ENCODE assay signal across 4 cellular contexts in the genomic region with DNA sequence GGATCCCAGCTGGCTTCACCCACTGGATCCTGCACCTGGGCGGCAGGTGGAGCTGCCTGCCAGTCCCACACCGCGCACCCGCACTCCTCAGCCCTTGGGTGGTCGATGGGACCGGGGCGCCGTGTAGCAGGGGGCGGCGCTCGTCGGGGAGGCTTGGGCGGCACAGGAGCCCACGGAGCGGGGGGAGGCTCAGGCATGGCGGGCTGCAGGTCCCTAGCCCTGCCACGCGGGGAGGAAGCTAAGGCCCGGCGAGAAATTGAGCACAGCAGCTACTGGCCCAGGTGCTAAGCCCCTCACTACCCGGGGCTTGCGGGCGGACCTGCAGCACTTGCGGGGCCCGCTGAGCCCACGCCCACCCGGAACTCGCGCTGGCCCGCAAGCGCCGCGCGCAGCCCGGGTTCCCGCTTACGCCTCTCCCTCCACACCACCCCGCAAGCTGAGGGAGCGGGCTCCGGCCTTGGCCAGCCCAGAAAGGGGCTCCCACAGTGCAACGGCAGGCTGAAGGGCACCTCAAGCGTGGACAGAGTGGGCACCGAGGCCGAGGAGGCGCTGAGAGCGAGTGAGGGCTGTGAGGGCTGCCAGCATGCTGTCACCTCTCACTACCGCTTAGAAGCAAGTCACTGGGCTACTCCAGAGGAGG. TPM values are rescaled to one million over a fixed set of nuclear protein-coding genes. Genes with fewer than 3 reads are reported as not detected.
"Had no signal": no experiment of that assay in that cellular context is flagged by ENCODE, and none has a peak within 500 bp of the region (broad histone marks: within the 10 kb centered on the region; RNA-seq: fewer than 3 reads in every experiment).

No MANE protein-coding gene starts in this region.

RNA-seq across cellular contexts. Expression of a gene that starts 18.0 kb away (rescaled TPM):
- total RNA-seq: HepG2, HT-29, HT1080, IMR-90 had no signal
- polyA plus RNA-seq: HepG2, IMR-90 had no signal
